17 cellular contexts compared by ENCODE assay signal in the genomic region with DNA sequence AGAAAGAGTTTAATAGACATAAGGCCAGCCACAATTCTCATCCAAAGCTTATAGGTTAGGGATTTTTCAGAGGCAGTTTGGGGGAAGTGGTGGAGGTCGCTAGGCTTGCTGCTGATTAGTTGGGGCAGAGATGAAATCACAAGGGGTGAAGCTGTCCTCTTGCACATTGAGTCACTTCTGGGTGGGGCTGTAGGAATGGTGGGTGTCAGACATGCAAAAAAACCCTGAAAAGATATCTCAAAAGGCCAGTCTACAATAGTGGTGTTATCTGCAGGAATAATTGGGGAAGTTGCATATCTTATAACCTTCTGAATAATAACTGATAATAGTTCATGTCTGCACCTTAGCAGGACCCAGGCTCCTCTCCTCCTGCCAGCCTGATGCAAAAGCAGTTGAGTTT. TPM values are rescaled to one million over a fixed set of nuclear protein-coding genes. Genes with fewer than 3 reads are reported as not detected.
DNase-seq lines count a peak whose midpoint lies in the region; ATAC-seq and TF ChIP-seq lines count a peak whose summit lies in the region.
"Had no signal": no experiment of that assay in that cellular context is flagged by ENCODE, and none has a peak within 500 bp of the region (broad histone marks: within the 10 kb centered on the region; RNA-seq: fewer than 3 reads in every experiment).

No MANE protein-coding gene starts in this region.

- no peaks in the 10 kb centered on the region for H3K27me3 ChIP-seq in SU-DHL-6 (ENCODE audit: low read length)
- no peaks in the 10 kb centered on the region for H3K27me3 ChIP-seq in endodermal cell (ENCODE audit: control insufficient read depth, insufficient read depth, low read length, poor library complexity, severe bottlenecking)
- H3K27me3 ChIP-seq in uterus, result no peaks in the 10 kb centered on the region
- H3K27me3 ChIP-seq in heart left ventricle, result peaks cover 0 to 8% (median 0%) of the 10 kb centered on the region in 9 donors
- H3K27me3 ChIP-seq: body of pancreas had no signal

- no peak for ATAC-seq in activated CD8-positive, alpha-beta T cell treated with anti-CD3 and anti-CD28 coated beads for 36 hours
- ATAC-seq in activated CD8-positive, alpha-beta T cell treated with anti-CD3 and anti-CD28 coated beads, Interleukin-2, amount 10 ng/mL, durations not matched to agents 7 days and 5 days, result no peak
- ATAC-seq in stimulated activated effector memory CD8-positive, alpha-beta T cell treated with anti-CD3 and anti-CD28 coated beads, Interleukin-12 subunit alpha, Interleukin-12 subunit beta, amount 100 ng/mL, for 72 hours, result no peak
- ATAC-seq in heart left ventricle (no peak), HG03439 (IDR thresholded peaks at IDR 0.05; ENCODE audit: unreplicated experiment) (no peak)
- ATAC-seq: activated CD8-positive, alpha-beta memory T cell treated with anti-CD3 and anti-CD28 coated beads, Interleukin-2, amount 10 ng/mL, durations not matched to agents 7 days and 5 days; body of pancreas had no signal

- peaks cover 9% of the 10 kb centered on the region for H3K4me1 ChIP-seq in endodermal cell (ENCODE audit: control insufficient read depth, insufficient read depth, low read length)
- peaks cover 0 to 7% of the 10 kb centered on the region in 2 donors for H3K4me1 ChIP-seq in uterus
- H3K4me1 ChIP-seq in heart left ventricle, result peaks cover 0 to 15% (median 6%) of the 10 kb centered on the region in 12 donors

- H3K27me3 Mint-ChIP-seq in activated CD8-positive, alpha-beta T cell treated with anti-CD3 and anti-CD28 coated beads for 36 hours, result no peaks in the 10 kb centered on the region
- H3K27me3 Mint-ChIP-seq in activated CD8-positive, alpha-beta T cell treated with anti-CD3 and anti-CD28 coated beads, Interleukin-2, amount 10 ng/mL, durations not matched to agents 7 days and 5 days (ENCODE audit: low read depth), result no peaks in the 10 kb centered on the region
- H3K27me3 Mint-ChIP-seq in endodermal cell (ENCODE audit: insufficient read depth), result peaks cover 26% of the 10 kb centered on the region
- H3K27me3 Mint-ChIP-seq: activated CD8-positive, alpha-beta memory T cell treated with anti-CD3 and anti-CD28 coated beads, Interleukin-2, amount 10 ng/mL, durations not matched to agents 7 days and 5 days had no signal

- no peak overlapping the region for H3K27ac ChIP-seq in SU-DHL-6 (ENCODE audit: low read depth, low read length)
- H3K27ac ChIP-seq in endodermal cell (ENCODE audit: low read depth, low read length), result no peak overlapping the region
- no peak overlapping the region for H3K27ac ChIP-seq in uterus
- no peak overlapping the region for H3K27ac ChIP-seq in heart left ventricle
- H3K27ac ChIP-seq: body of pancreas, hepatocyte had no signal

- CTCF ChIA-PET in activated CD8-positive, alpha-beta T cell treated with anti-CD3 and anti-CD28 coated beads for 36 hours (lab: Charles Lee), result interaction anchor here (1.1 kb wide), 1 partner anchor 20 kb away, joined by 3 read pairs; no protein-coding TSS in a partner anchor
- CTCF ChIA-PET in activated CD8-positive, alpha-beta T cell treated with anti-CD3 and anti-CD28 coated beads, Interleukin-2, amount 10 ng/mL, durations not matched to agents 7 days and 5 days (lab: Charles Lee), result no interaction called here

- H3K36me3 ChIP-seq in SU-DHL-6 (ENCODE audit: low read length) (peaks cover 38% of the 10 kb centered on the region), endodermal cell (ENCODE audit: control insufficient read depth, insufficient read depth, low read length) (no peaks in the 10 kb centered on the region), uterus (no peaks in the 10 kb centered on the region), heart left ventricle (no peaks in the 10 kb centered on the region)

- H3F3A ChIP-seq in SU-DHL-6 (ENCODE audit: insufficient read depth), result no peaks in the 10 kb centered on the region; the same call in 1 of the 2 replicates

- no peaks in the 10 kb centered on the region; the same call in 1 of the 2 replicates for H3K9me3 ChIP-seq in SU-DHL-6 (ENCODE audit: insufficient read depth, low read length)
- no peaks in the 10 kb centered on the region for H3K9me3 ChIP-seq in endodermal cell (ENCODE audit: control insufficient read depth, low read length)
- H3K9me3 ChIP-seq in uterus, result no peaks in the 10 kb centered on the region
- H3K9me3 ChIP-seq in heart left ventricle, result peaks cover 0 to 8% (median 0%) of the 10 kb centered on the region in 12 donors
- H3K9me3 ChIP-seq: body of pancreas had no signal

- intact Hi-C loops in activated CD8-positive, alpha-beta T cell treated with anti-CD3 and anti-CD28 coated beads for 36 hours (cut with micrococcal nuclease), result no loop called here
- intact Hi-C loops in uterus (cut with DNase I; ENCODE audit: low total_unique reads), result no loop called here
- intact Hi-C loops in heart left ventricle (cut with DNase I), result no loop called here

- H3K4me3 ChIP-seq in SU-DHL-6 (ENCODE audit: insufficient read depth, low read length, poor library complexity, severe bottlenecking), result no peak overlapping the region
- peak overlapping the region; percentile 37 for H3K4me3 ChIP-seq in endodermal cell (ENCODE audit: low read length)
- H3K4me3 ChIP-seq in uterus, result no peak overlapping the region
- no peak overlapping the region for H3K4me3 ChIP-seq in heart left ventricle
- H3K4me3 ChIP-seq: body of pancreas, hepatocyte had no signal

- POLR2A ChIA-PET in activated CD8-positive, alpha-beta T cell treated with anti-CD3 and anti-CD28 coated beads for 36 hours (lab: Charles Lee), result no interaction called here
- POLR2A ChIA-PET in activated CD8-positive, alpha-beta T cell treated with anti-CD3 and anti-CD28 coated beads, Interleukin-2, amount 10 ng/mL, durations not matched to agents 7 days and 5 days (lab: Charles Lee), result no interaction called here

- H3K79me2 ChIP-seq in SU-DHL-6 (ENCODE audit: insufficient read depth, low read length), result peaks cover 72% of the 10 kb centered on the region
- H3K79me2 ChIP-seq: hepatocyte had no signal

- peak overlapping the region; percentile 97 for H3K4me3 Mint-ChIP-seq in activated CD8-positive, alpha-beta T cell treated with anti-CD3 and anti-CD28 coated beads for 36 hours
- H3K4me3 Mint-ChIP-seq in activated CD8-positive, alpha-beta T cell treated with anti-CD3 and anti-CD28 coated beads, Interleukin-2, amount 10 ng/mL, durations not matched to agents 7 days and 5 days, result no peak overlapping the region
- peak overlapping the region; percentile 18 for H3K4me3 Mint-ChIP-seq in endodermal cell
- peak overlapping the region; percentile 88 for H3K4me3 Mint-ChIP-seq in stimulated activated effector memory CD8-positive, alpha-beta T cell treated with anti-CD3 and anti-CD28 coated beads, Interleukin-12 subunit alpha, Interleukin-12 subunit beta, amount 100 ng/mL, for 72 hours

- no peak for TF ChIP-seq CTCF in activated CD8-positive, alpha-beta T cell treated with anti-CD3 and anti-CD28 coated beads for 36 hours (IDR thresholded peaks at IDR 0.05)
- TF ChIP-seq CTCF in SU-DHL-6 (IDR thresholded peaks at IDR 0.05; ENCODE audit: insufficient read depth, low read length, poor library complexity, severe bottlenecking) (no peak), endodermal cell (conservative IDR thresholded peaks at IDR 0.05) (no peak), uterus (IDR thresholded peaks at IDR 0.05) (no peak), heart left ventricle (IDR thresholded peaks at IDR 0.05) (no peak)

- peaks cover 58% of the 10 kb centered on the region for H3K4me1 Mint-ChIP-seq in activated CD8-positive, alpha-beta T cell treated with anti-CD3 and anti-CD28 coated beads for 36 hours (ENCODE audit: low read depth)
- peaks cover 39% of the 10 kb centered on the region for H3K4me1 Mint-ChIP-seq in activated CD8-positive, alpha-beta T cell treated with anti-CD3 and anti-CD28 coated beads, Interleukin-2, amount 10 ng/mL, durations not matched to agents 7 days and 5 days (ENCODE audit: low read depth)
- H3K4me1 Mint-ChIP-seq in endodermal cell, result peaks cover 35% of the 10 kb centered on the region
- H3K4me1 Mint-ChIP-seq in stimulated activated effector memory CD8-positive, alpha-beta T cell treated with anti-CD3 and anti-CD28 coated beads, Interleukin-12 subunit alpha, Interleukin-12 subunit beta, amount 100 ng/mL, for 72 hours, result peaks cover 54% of the 10 kb centered on the region

- peak overlapping the region; percentile 78 for H3K4me2 ChIP-seq in SU-DHL-6 (ENCODE audit: low read depth, low read length, poor library complexity, severe bottlenecking)
- H3K4me2 ChIP-seq: hepatocyte had no signal

- H3K36me3 Mint-ChIP-seq in activated CD8-positive, alpha-beta T cell treated with anti-CD3 and anti-CD28 coated beads for 36 hours (ENCODE audit: low read depth), result peaks cover 61% of the 10 kb centered on the region
- peaks cover 65% of the 10 kb centered on the region for H3K36me3 Mint-ChIP-seq in activated CD8-positive, alpha-beta T cell treated with anti-CD3 and anti-CD28 coated beads, Interleukin-2, amount 10 ng/mL, durations not matched to agents 7 days and 5 days (ENCODE audit: low read depth)
- no peaks in the 10 kb centered on the region for H3K36me3 Mint-ChIP-seq in endodermal cell (ENCODE audit: low read depth)
- H3K36me3 Mint-ChIP-seq in stimulated activated effector memory CD8-positive, alpha-beta T cell treated with anti-CD3 and anti-CD28 coated beads, Interleukin-12 subunit alpha, Interleukin-12 subunit beta, amount 100 ng/mL, for 72 hours, result peaks cover 26% of the 10 kb centered on the region

- no peak overlapping the region for H2AFZ ChIP-seq in SU-DHL-6 (ENCODE audit: low read depth, low read length, severe bottlenecking)
- H2AFZ ChIP-seq: hepatocyte had no signal

- no peaks in the 10 kb centered on the region for H3K9me2 ChIP-seq in SU-DHL-6 (replicated peaks; ENCODE audit: insufficient read depth, low read length)

- TF ChIP-seq POLR2A in uterus (IDR thresholded peaks at IDR 0.05) (no peak), heart left ventricle (IDR thresholded peaks at IDR 0.05) (no peak)

- H3K27ac Mint-ChIP-seq in activated CD8-positive, alpha-beta T cell treated with anti-CD3 and anti-CD28 coated beads for 36 hours, result no peak overlapping the region
- H3K27ac Mint-ChIP-seq in activated CD8-positive, alpha-beta T cell treated with anti-CD3 and anti-CD28 coated beads, Interleukin-2, amount 10 ng/mL, durations not matched to agents 7 days and 5 days, result no peak overlapping the region
- peak overlapping the region; percentile 6 for H3K27ac Mint-ChIP-seq in endodermal cell
- no peak overlapping the region for H3K27ac Mint-ChIP-seq in stimulated activated effector memory CD8-positive, alpha-beta T cell treated with anti-CD3 and anti-CD28 coated beads, Interleukin-12 subunit alpha, Interleukin-12 subunit beta, amount 100 ng/mL, for 72 hours
- H3K27ac Mint-ChIP-seq: activated CD8-positive, alpha-beta memory T cell treated with anti-CD3 and anti-CD28 coated beads, Interleukin-2, amount 10 ng/mL, durations not matched to agents 7 days and 5 days had no signal

- no peak overlapping the region for H3K9ac ChIP-seq in SU-DHL-6 (ENCODE audit: low read length)
- no peak overlapping the region for H3K9ac ChIP-seq in endodermal cell (ENCODE audit: extremely low read depth, low read length, poor library complexity, severe bottlenecking)

- no peaks in the 10 kb centered on the region; the same call in 1 of the 2 replicates for H4K20me1 ChIP-seq in SU-DHL-6 (ENCODE audit: low read depth, low read length)

- DNase-seq in activated CD8-positive, alpha-beta T cell treated with anti-CD3 and anti-CD28 coated beads for 36 hours, result peak; percentile 30
- no peak for DNase-seq in activated CD8-positive, alpha-beta T cell treated with anti-CD3 and anti-CD28 coated beads, Interleukin-2, amount 10 ng/mL, durations not matched to agents 7 days and 5 days
- peak; percentile 51 for DNase-seq in endodermal cell
- DNase-seq in stimulated activated effector memory CD8-positive, alpha-beta T cell treated with anti-CD3 and anti-CD28 coated beads, Interleukin-12 subunit alpha, Interleukin-12 subunit beta, amount 100 ng/mL, for 72 hours (ENCODE audit: low spot score in 2 of 2), result no peak
- DNase-seq in uterus, result no peak
- DNase-seq in heart left ventricle, result no peak
- DNase-seq: activated CD8-positive, alpha-beta memory T cell treated with anti-CD3 and anti-CD28 coated beads, Interleukin-2, amount 10 ng/mL, durations not matched to agents 7 days and 5 days; body of pancreas; KBM-7; NCI-H2029 treated with DMSO at 0.1 percent for 48 hours had no signal

- 10 to 40% methylated on average over 1 of the region's 1 CpG for WGBS in endodermal cell (ENCODE audit: insufficient coverage in 1 of 2, insufficient read length in 1 of 2), 2 experiments
- 70 to 83% (median 79%) methylated on average over 1 of the region's 1 CpG for WGBS in heart left ventricle, 4 donors

- H3K9me3 Mint-ChIP-seq in activated CD8-positive, alpha-beta T cell treated with anti-CD3 and anti-CD28 coated beads for 36 hours, result peaks cover 6% of the 10 kb centered on the region
- H3K9me3 Mint-ChIP-seq in activated CD8-positive, alpha-beta T cell treated with anti-CD3 and anti-CD28 coated beads, Interleukin-2, amount 10 ng/mL, durations not matched to agents 7 days and 5 days (ENCODE audit: insufficient read depth), result peaks cover 18% of the 10 kb centered on the region
- no peaks in the 10 kb centered on the region for H3K9me3 Mint-ChIP-seq in endodermal cell
- peaks cover 3% of the 10 kb centered on the region for H3K9me3 Mint-ChIP-seq in stimulated activated effector memory CD8-positive, alpha-beta T cell treated with anti-CD3 and anti-CD28 coated beads, Interleukin-12 subunit alpha, Interleukin-12 subunit beta, amount 100 ng/mL, for 72 hours

RNA-seq across cellular contexts. Expression of a gene that starts 2.1 kb away (rescaled TPM):
- 10 to 100 TPM in 1 of 2 experiments, 1 to 10 TPM in 1; 9.0 to 10.6 TPM for total RNA-seq in activated CD8-positive, alpha-beta T cell treated with anti-CD3 and anti-CD28 coated beads for 36 hours
- 10 to 100 TPM in 1 of 2 experiments, 1 to 10 TPM in 1; 9.3 to 11.0 TPM for total RNA-seq in activated CD8-positive, alpha-beta T cell treated with anti-CD3 and anti-CD28 coated beads, Interleukin-2, amount 10 ng/mL, durations not matched to agents 7 days and 5 days
- total RNA-seq in endodermal cell, result 1 to 10 TPM in 1 of 2 donors, not detected in 1; 2.9 TPM
- polyA plus RNA-seq in endodermal cell (2013, experiment 1 of 2), result 6.7 TPM
- 6.0 TPM for polyA plus RNA-seq in endodermal cell (2013, experiment 2 of 2)
- 1 to 10 TPM in 2 of 4 donors, under 1 TPM in 1, not detected in 1; 0.88 to 2.3 (median 2.3) TPM for total RNA-seq in uterus
- total RNA-seq in heart left ventricle, result 1 to 10 TPM in 3 of 9 donors, under 1 TPM in 2, not detected in 4; 0.74 to 2.9 (median 1.1) TPM
- polyA plus RNA-seq in heart left ventricle, result under 1 TPM; 0.49 to 0.53 TPM
- total RNA-seq: hepatocyte had no signal
- polyA plus RNA-seq: hepatocyte had no signal

RNA-seq across cellular contexts. Expression of a gene that starts 31.6 kb away (rescaled TPM):
- 1 to 10 TPM; 1.3 to 1.5 TPM for total RNA-seq in activated CD8-positive, alpha-beta T cell treated with anti-CD3 and anti-CD28 coated beads for 36 hours
- total RNA-seq in activated CD8-positive, alpha-beta T cell treated with anti-CD3 and anti-CD28 coated beads, Interleukin-2, amount 10 ng/mL, durations not matched to agents 7 days and 5 days, result 1 to 10 TPM; 2.8 to 3.1 TPM
- total RNA-seq in endodermal cell (under 1 TPM in 1 of 2 donors, not detected in 1; 0.53 TPM), uterus (1 to 10 TPM in 2 of 4 donors, under 1 TPM in 1, not detected in 1; 0.97 to 1.5 (median 1.3) TPM), heart left ventricle (under 1 TPM in 7 of 9 donors, not detected in 2; 0.15 to 0.84 (median 0.19) TPM)
- polyA plus RNA-seq in endodermal cell (2013, experiment 1 of 2), result 1.5 TPM
- polyA plus RNA-seq in endodermal cell (2013, experiment 2 of 2), result 1.2 TPM
- under 1 TPM; 0.11 to 0.17 TPM for polyA plus RNA-seq in heart left ventricle
- total RNA-seq: hepatocyte had no signal
- polyA plus RNA-seq: hepatocyte had no signal

RNA-seq across cellular contexts. Expression of a gene that starts 33.1 kb away (rescaled TPM):
- not detected for total RNA-seq in activated CD8-positive, alpha-beta T cell treated with anti-CD3 and anti-CD28 coated beads for 36 hours
- not detected for total RNA-seq in activated CD8-positive, alpha-beta T cell treated with anti-CD3 and anti-CD28 coated beads, Interleukin-2, amount 10 ng/mL, durations not matched to agents 7 days and 5 days
- total RNA-seq in endodermal cell, result not detected
- polyA plus RNA-seq in endodermal cell (2013, experiment 1 of 2), result not detected
- not detected for polyA plus RNA-seq in endodermal cell (2013, experiment 2 of 2)
- total RNA-seq in uterus, result not detected
- not detected for total RNA-seq in heart left ventricle
- not detected for polyA plus RNA-seq in heart left ventricle
- total RNA-seq: activated CD8-positive, alpha-beta memory T cell treated with anti-CD3 and anti-CD28 coated beads, Interleukin-2, amount 10 ng/mL, durations not matched to agents 7 days and 5 days; body of pancreas; hepatocyte; lung microvascular endothelial cell; omental fat pad; T-helper 1 cell treated with Interleukin-12 subunit alpha and Interleukin-12 subunit beta and Interleukin-4 antibody, amounts not matched to agents 30 ng/mL and 1 ng/mL, for 36 hours; ureter had no signal
- polyA plus RNA-seq: hepatocyte had no signal

Comparison
In these comparisons a context has a peak if more than half of its experiments do, and no peak if none do; other contexts are left out.
1. DNase-seq: peak in activated CD8-positive, alpha-beta T cell treated with anti-CD3 and anti-CD28 coated beads for 36 hours (single experiment) and endodermal cell (single experiment); none in activated CD8-positive, alpha-beta T cell treated with anti-CD3 and anti-CD28 coated beads, Interleukin-2, amount 10 ng/mL, durations not matched to agents 7 days and 5 days (single experiment), stimulated activated effector memory CD8-positive, alpha-beta T cell treated with anti-CD3 and anti-CD28 coated beads, Interleukin-12 subunit alpha, Interleukin-12 subunit beta, amount 100 ng/mL, for 72 hours (0 of 2), uterus (0 of 2) and heart left ventricle (0 of 5).